23 cellular contexts compared by ENCODE assay signal in the genomic region with DNA sequence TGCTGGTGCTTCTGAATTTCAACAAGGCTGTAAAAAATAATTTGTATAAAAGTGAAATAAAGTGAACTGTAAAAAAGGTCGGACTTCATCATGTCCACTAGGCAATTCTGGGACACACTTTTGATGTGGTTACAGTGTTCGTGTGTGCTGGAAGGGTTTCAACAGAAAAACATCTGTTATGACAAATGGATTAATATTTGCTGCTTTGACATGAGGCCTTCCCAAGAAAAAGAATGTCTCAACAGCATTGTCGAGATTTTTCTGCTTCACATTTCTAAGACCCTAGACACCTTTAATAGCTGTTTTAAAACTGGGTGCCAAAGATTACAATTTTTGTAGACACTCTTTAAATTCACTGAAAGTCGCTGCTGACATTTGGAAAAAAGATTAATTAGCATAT.
"Had no signal": no experiment of that assay in that cellular context is flagged by ENCODE, and none has a peak within 500 bp of the region (broad histone marks: within the 10 kb centered on the region; RNA-seq: fewer than 3 reads in every experiment).

No MANE protein-coding gene starts in this region.

- H3K27me3 ChIP-seq: breast epithelium, heart left ventricle had no signal

- H3K4me3 ChIP-seq: breast epithelium, heart left ventricle had no signal

- H3K9me3 ChIP-seq: breast epithelium, heart left ventricle had no signal

- H3K27ac ChIP-seq: breast epithelium, heart left ventricle, WERI-Rb-1 had no signal

- H3K4me1 ChIP-seq: breast epithelium, heart left ventricle had no signal

- H3K36me3 ChIP-seq: breast epithelium, WERI-Rb-1 had no signal

- DNase-seq: activated B cell treated with CpG ODN at 0.5 μM for 24 hours; activated CD4-positive, alpha-beta T cell treated with anti-CD3 and anti-CD28 coated beads for 48 hours; activated CD4-positive, alpha-beta T cell treated with anti-CD3 and anti-CD28 coated beads, Interleukin-2, amount 50 U/mL, for 1 hour; activated CD4-positive, alpha-beta T cell treated with anti-CD3 and anti-CD28 coated beads, Interleukin-2, amount 50 U/mL, for 48 hours; activated CD8-positive, alpha-beta memory T cell treated with anti-CD3 and anti-CD28 coated beads for 24 hours; activated CD8-positive, alpha-beta T cell treated with anti-CD3 and anti-CD28 coated beads for 36 hours; activated effector memory CD4-positive, alpha-beta T cell treated with Interleukin-2 at 50 U/mL for 16 hours; activated gamma-delta T cell treated with Interleukin-2 at 50 U/mL for 16 hours; activated naive CD4-positive, alpha-beta T cell treated with anti-CD3 and anti-CD28 coated beads, Interleukin-2, amount 50 U/mL, for 16 hours; activated naive CD4-positive, alpha-beta T cell treated with Interleukin-2 at 50 U/mL for 16 hours; activated T-cell treated with anti-CD3 and anti-CD28 coated beads, Interleukin-2, amount 50 U/mL, for 4 hours; amniotic stem cell; anterior cingulate cortex; cortex of kidney; effector CD8-positive, alpha-beta T cell; foreskin fibroblast; glutamatergic neuron; heart left ventricle; T-helper 1 cell; T-helper 17 cell; T1000; WERI-Rb-1 had no signal
